ENCODE assay signal across 19 cellular contexts in the genomic region with DNA sequence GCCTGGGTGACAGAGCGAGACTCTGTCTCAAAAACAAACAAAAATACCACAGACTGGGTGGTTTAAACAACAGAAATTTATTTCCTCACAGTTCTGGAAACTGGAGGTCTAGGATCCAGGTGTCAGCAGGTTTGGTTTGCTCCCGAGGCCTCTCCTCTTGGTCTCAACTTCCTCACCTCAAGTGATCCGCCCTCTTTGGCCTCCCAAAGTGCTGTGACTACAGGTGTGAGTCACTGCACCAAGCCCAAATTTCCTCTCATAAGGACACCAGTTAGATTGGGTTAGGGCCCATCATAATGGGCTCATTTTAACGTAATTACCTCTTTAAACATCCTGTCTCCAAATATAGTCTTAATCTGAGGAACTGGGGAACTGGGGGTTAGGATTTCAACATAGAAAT. TPM values are rescaled to one million over a fixed set of nuclear protein-coding genes. Genes with fewer than 3 reads are reported as not detected.
DNase-seq lines count a peak whose midpoint lies in the region; ATAC-seq, FAIRE-seq and TF ChIP-seq lines count a peak whose summit lies in the region.
"Had no signal": no experiment of that assay in that cellular context is flagged by ENCODE, and none has a peak within 500 bp of the region (broad histone marks: within the 10 kb centered on the region; RNA-seq: fewer than 3 reads in every experiment).

No MANE protein-coding gene starts in this region.

- H3K4ac ChIP-seq in trophoblast cell (ENCODE audit: low read depth, low read length) = no peak overlapping the region

- no peaks in the 10 kb centered on the region for H3K36me3 ChIP-seq in HEK293 (ENCODE audit: control insufficient read depth in 2 of 2, insufficient read depth in 1 of 2, low read length in 2 of 2)
- H3K36me3 ChIP-seq in PC-3 (ENCODE audit: low read depth, low read length) = no peaks in the 10 kb centered on the region
- H3K36me3 ChIP-seq in bronchial epithelial cell (ENCODE audit: control insufficient read depth, insufficient read depth, low read length) = no peaks in the 10 kb centered on the region
- H3K36me3 ChIP-seq in trophoblast cell (ENCODE audit: control insufficient read depth in 1 of 2, insufficient read depth in 2 of 2, low read length in 2 of 2) = no peaks in the 10 kb centered on the region
- no peaks in the 10 kb centered on the region for H3K36me3 ChIP-seq in heart left ventricle
- H3K36me3 ChIP-seq in right atrium auricular region = no peaks in the 10 kb centered on the region

- no peaks in the 10 kb centered on the region for H3K9me2 ChIP-seq in PC-3 (replicated peaks; ENCODE audit: low read length)
- H3K9me2 ChIP-seq: SK-N-SH had no signal

- H3K27me3 ChIP-seq in PC-3 (ENCODE audit: low read length) (no peaks in the 10 kb centered on the region), bronchial epithelial cell (ENCODE audit: control insufficient read depth, insufficient read depth, low read length) (no peaks in the 10 kb centered on the region), trophoblast cell (ENCODE audit: insufficient read depth, low read length) (no peaks in the 10 kb centered on the region), heart left ventricle (no peaks in the 10 kb centered on the region), right atrium auricular region (no peaks in the 10 kb centered on the region)

- H2AK5ac ChIP-seq in trophoblast cell (ENCODE audit: low read length) = no peak overlapping the region

- H3K4me2 ChIP-seq in PC-3 (ENCODE audit: low read length) (peak overlapping the region; percentile 51), trophoblast cell (ENCODE audit: low read length) (no peak overlapping the region)
- H3K4me2 ChIP-seq: SK-N-SH had no signal

- H2BK120ac ChIP-seq in trophoblast cell (ENCODE audit: insufficient read depth, low read length, poor library complexity) = no peak overlapping the region

- H3K4me3 ChIP-seq in HEK293 (ENCODE audit: low read depth, low read length) (no peak overlapping the region), PC-3 (ENCODE audit: low read length) (no peak overlapping the region), bronchial epithelial cell (ENCODE audit: low read depth, low read length) (no peak overlapping the region), trophoblast cell (ENCODE audit: low read depth, low read length) (no peak overlapping the region), heart left ventricle (no peak overlapping the region), right atrium auricular region (no peak overlapping the region)

- H3K23ac ChIP-seq in trophoblast cell (ENCODE audit: low read length) = no peak overlapping the region

- no peak overlapping the region for H4K12ac ChIP-seq in trophoblast cell (ENCODE audit: low read depth, low read length)

- H3K79me2 ChIP-seq in PC-3 (ENCODE audit: low read length) = no peaks in the 10 kb centered on the region
- H3K79me2 ChIP-seq in trophoblast cell (ENCODE audit: control insufficient read depth, insufficient read depth, low read length, poor library complexity) = no peaks in the 10 kb centered on the region

- no peak overlapping the region for H2BK5ac ChIP-seq in trophoblast cell (ENCODE audit: low read depth, low read length, poor library complexity)

- H4K8ac ChIP-seq in trophoblast cell (ENCODE audit: low read depth, low read length) = no peak overlapping the region

- H3K4me1 ChIP-seq in HEK293 (ENCODE audit: control insufficient read depth, insufficient read depth, low read length) = no peaks in the 10 kb centered on the region
- H3K4me1 ChIP-seq in PC-3 (ENCODE audit: insufficient read depth, low read length) = peaks cover 28% of the 10 kb centered on the region
- peaks cover 0 to 5% of the 10 kb centered on the region in 2 experiments for H3K4me1 ChIP-seq in trophoblast cell (ENCODE audit: control insufficient read depth in 1 of 2, insufficient read depth in 2 of 2, low read length in 2 of 2)
- H3K4me1 ChIP-seq in heart left ventricle = peaks cover 0 to 8% (median 0%) of the 10 kb centered on the region in 12 donors
- no peaks in the 10 kb centered on the region for H3K4me1 ChIP-seq in right atrium auricular region

- DNase-seq in PC-3 = peak; percentile 73
- peak; percentile 91 for DNase-seq in bronchial epithelial cell (ENCODE audit: low read depth)
- DNase-seq in trophoblast cell = peak; percentile 38 to 73
- no peak for DNase-seq in heart left ventricle
- no peak for DNase-seq in right atrium auricular region (ENCODE audit: low spot score)
- DNase-seq in KG1 (lab: John Stamatoyannopoulos, UW) = no peak
- DNase-seq: ACHN; CD4-positive, alpha-beta T cell; DMS79; HCEC 1CT; NCI-H1417 treated with DMSO at 0.1 percent for 48 hours; NCI-H2029; NCI-H524; OCI-M1; SK-N-SH had no signal

- H3K79me1 ChIP-seq in trophoblast cell (ENCODE audit: low read length) = no peaks in the 10 kb centered on the region

- TF ChIP-seq CTCF in HEK293 (tag by site-specific recombination; IDR thresholded peaks at IDR 0.05) = no peak
- TF ChIP-seq CTCF in PC-3 (conservative IDR thresholded peaks at IDR 0.05; ENCODE audit: low read depth, low read length) = no peak
- TF ChIP-seq CTCF in bronchial epithelial cell (IDR thresholded peaks at IDR 0.05; ENCODE audit: insufficient read depth, low read length, severe bottlenecking) = no peak
- TF ChIP-seq CTCF in heart left ventricle (IDR thresholded peaks at IDR 0.05) = no peak
- TF ChIP-seq CTCF in right atrium auricular region (IDR thresholded peaks at IDR 0.05) = no peak

- intact Hi-C loops in PC-3 (cut with micrococcal nuclease) (no loop called here), heart left ventricle (cut with DNase I) (no loop called here)

- H3K27ac ChIP-seq in HEK293 (ENCODE audit: extremely low read depth, low read depth, low read length) (no peak overlapping the region), PC-3 (ENCODE audit: low read length) (peak overlapping the region; percentile 11; the same call in 1 of the 2 replicates), trophoblast cell (ENCODE audit: low read depth, low read length) (no peak overlapping the region), heart left ventricle (no peak overlapping the region), right atrium auricular region (no peak overlapping the region)

- H2AFZ ChIP-seq in PC-3 (ENCODE audit: low read length) (no peak overlapping the region), trophoblast cell (ENCODE audit: insufficient read depth, low read length, poor library complexity) (no peak overlapping the region)

- no peak for TF ChIP-seq POLR2A in heart left ventricle (IDR thresholded peaks at IDR 0.05)

- H3K14ac ChIP-seq in trophoblast cell (ENCODE audit: low read length) = no peak overlapping the region

- H2BK12ac ChIP-seq in trophoblast cell (ENCODE audit: low read length) = no peak overlapping the region

- BruUV-seq in PC-3 (replicated peaks; lab: Mats Ljungman, UMichigan) = no TSS peak

- POLR2A ChIA-PET in HEK293 (lab: Yijun Ruan, JAX) = no interaction called here
- POLR2A ChIA-PET in PC-3 (lab: Charles Lee; ENCODE audit: unreplicated experiment) = no interaction called here

- CTCF ChIA-PET in HEK293 (lab: Yijun Ruan, JAX) (interaction anchor here (0.8 to 1.5 kb wide), 2 partner anchors 42 to 71 kb away, joined by 3 to 5 read pairs; no protein-coding TSS in a partner anchor), PC-3 (lab: Charles Lee) (no interaction called here)

- no CpG with 5 or more reads among the region's 4 CpGs for WGBS in trophoblast cell (ENCODE audit: extremely low coverage, insufficient coverage, insufficient read length)
- WGBS in heart left ventricle, 4 donors = 88 to 95% (median 90%) methylated on average over 4 of the region's 4 CpGs

- H3K9me3 ChIP-seq in HEK293 (ENCODE audit: control insufficient read depth, insufficient read depth, low read depth, low read length) = no peaks in the 10 kb centered on the region
- no peaks in the 10 kb centered on the region for H3K9me3 ChIP-seq in PC-3 (ENCODE audit: low read length)
- H3K9me3 ChIP-seq in trophoblast cell (ENCODE audit: insufficient read depth, low read depth, low read length) = no peaks in the 10 kb centered on the region
- no peaks in the 10 kb centered on the region for H3K9me3 ChIP-seq in heart left ventricle
- H3K9me3 ChIP-seq in right atrium auricular region = no peaks in the 10 kb centered on the region
- H3K9me3 ChIP-seq: SK-N-SH had no signal

- no peaks in the 10 kb centered on the region for H4K20me1 ChIP-seq in PC-3 (ENCODE audit: low read length)

- ATAC-seq in PC-3 = peak; percentile 80
- ATAC-seq in heart left ventricle = no peak
- ATAC-seq: Right ventricle myocardium inferior had no signal

- no peak overlapping the region for H3K18ac ChIP-seq in trophoblast cell (ENCODE audit: low read length)

- H3F3A ChIP-seq in PC-3 (ENCODE audit: low read length, unreplicated experiment) = peaks cover 4% of the 10 kb centered on the region

- no peak overlapping the region for H3K9ac ChIP-seq in PC-3 (ENCODE audit: low read length)
- no peak overlapping the region for H3K9ac ChIP-seq in trophoblast cell (ENCODE audit: low read length)
- H3K9ac ChIP-seq: SK-N-SH had no signal

- FAIRE-seq in bronchial epithelial cell (lab: Jason Lieb, UNC) = no peak
- FAIRE-seq: G401.6, GM12892 had no signal

- H4K91ac ChIP-seq in trophoblast cell (ENCODE audit: low read depth, low read length) = no peak overlapping the region

TF ChIP-seq in HEK293, 187 proteins besides CTCF, POLR2A, EP300 and RAD21 (continues in another document):
- no peak for TF ChIP-seq ZNF311 (tag by site-specific recombination; IDR thresholded peaks at IDR 0.05; ENCODE audit: borderline replicate concordance)

RNA-seq across cellular contexts. Expression of gene MFSD2A, which starts 35.5 kb away (rescaled TPM):
- 8.6 and 12.1 TPM in 2 replicates for total RNA-seq in PC-3 (2014; rRNA removed)
- total RNA-seq in bronchial epithelial cell = 8.8 and 11.1 TPM in 2 replicates
- polyA plus RNA-seq in trophoblast cell (2013) = 1.2 TPM in 2 replicates
- 1 to 10 TPM in 4 of 9 donors, under 1 TPM in 5; 0.23 to 4.2 (median 0.96) TPM for total RNA-seq in heart left ventricle
- 10 to 100 TPM in 1 of 2 donors, under 1 TPM in 1; 0.11 to 12.7 TPM for polyA plus RNA-seq in heart left ventricle
- total RNA-seq in right atrium auricular region = 1 to 10 TPM; 2.6 to 5.1 TPM

RNA-seq across cellular contexts. Expression of gene CAP1, which starts 50.1 kb away (rescaled TPM):
- total RNA-seq in PC-3 (2014; rRNA removed) (214 and 243 TPM in 2 replicates), bronchial epithelial cell (359 and 380 TPM in 2 replicates), heart left ventricle (100 to 1,000 TPM in 3 of 9 donors, 10 to 100 TPM in 6; 52.1 to 249 (median 69.9) TPM), right atrium auricular region (100 to 1,000 TPM in 1 of 2 donors, 10 to 100 TPM in 1; 58.9 to 111 TPM)
- polyA plus RNA-seq in trophoblast cell (2013) = 402 and 406 TPM in 2 replicates
- 100 to 1,000 TPM in 1 of 2 donors, 10 to 100 TPM in 1; 23.8 to 118 TPM for polyA plus RNA-seq in heart left ventricle

Comparison
In these comparisons a context has a peak if more than half of its experiments do, and no peak if none do; other contexts are left out.
1. DNase-seq: peak in PC-3 (single experiment), bronchial epithelial cell (single experiment) and trophoblast cell (2 of 2); none in heart left ventricle (0 of 5), right atrium auricular region (single experiment) and KG1 (single experiment).